17 cellular contexts compared by ENCODE assay signal in the genomic region with DNA sequence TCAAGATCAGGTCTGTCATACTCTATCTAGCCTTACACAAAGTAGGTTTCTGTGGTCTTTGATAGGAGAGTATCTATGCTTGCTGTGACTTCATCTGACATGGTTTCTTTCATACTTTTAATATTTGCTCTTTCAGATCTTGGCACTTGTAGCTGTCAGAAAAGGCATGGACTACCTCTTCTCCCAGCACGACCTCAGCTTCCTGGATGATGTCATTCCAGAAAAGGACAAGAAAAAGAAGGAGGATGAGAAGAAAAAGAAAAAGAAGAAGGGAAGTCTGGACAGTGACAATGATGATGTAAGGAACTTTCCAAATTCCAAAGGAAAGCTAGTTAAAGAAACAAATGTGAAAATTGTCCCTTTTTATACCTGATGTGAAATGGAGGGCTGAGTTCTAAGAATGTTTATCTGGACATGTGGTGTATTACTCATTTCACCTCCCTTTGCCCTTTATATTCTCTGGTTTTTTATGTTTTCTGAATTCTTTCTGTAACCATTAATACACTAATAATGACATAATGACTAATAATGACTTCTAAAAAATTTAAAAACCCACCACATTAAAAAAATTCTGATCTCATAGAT.
DNase-seq lines count a peak whose midpoint lies in the region; ATAC-seq, FAIRE-seq and TF ChIP-seq lines count a peak whose summit lies in the region.
"Had no signal": no experiment of that assay in that cellular context is flagged by ENCODE, and none has a peak within 500 bp of the region (broad histone marks: within the 10 kb centered on the region; RNA-seq: fewer than 3 reads in every experiment).

No MANE protein-coding gene starts in this region.

- TF ChIP-seq POLR2A in K562 (conservative IDR thresholded peaks at IDR 0.05) (no peak), HepG2 (IDR thresholded peaks at IDR 0.05; ENCODE audit: insufficient read depth in 1 of 2, low read depth in 2 of 2, low read length in 2 of 2) (no peak)

- H3K4me2 ChIP-seq in K562 (ENCODE audit: insufficient read depth, low read length): no peak overlapping the region
- no peak overlapping the region for H3K4me2 ChIP-seq in HepG2 (ENCODE audit: low read depth, low read length)

- H4K20me1 ChIP-seq in K562 (replicated peaks; ENCODE audit: control insufficient read depth, insufficient read depth, low read length) (no peaks in the 10 kb centered on the region), HepG2 (ENCODE audit: insufficient read depth, low read length) (no peaks in the 10 kb centered on the region)

- 0% methylated on average over 1 of the region's 1 CpG for WGBS in K562 (ENCODE audit: insufficient coverage, low coverage, missing lambda C conversion rate)
- WGBS in HepG2 (ENCODE audit: low lambda C conversion rate): 0% methylated on average over 1 of the region's 1 CpG

- no peak overlapping the region for H3K27ac ChIP-seq in K562 (ENCODE audit: extremely low read depth, low read depth, low read length)
- no peak overlapping the region for H3K27ac ChIP-seq in HepG2 (ENCODE audit: extremely low read length, insufficient read depth, low read length)
- no peak overlapping the region for H3K27ac ChIP-seq in effector memory CD4-positive, alpha-beta T cell (ENCODE audit: insufficient read depth, low read length, poor library complexity, severe bottlenecking)
- H3K27ac ChIP-seq: SJCRH30 had no signal

- TF ChIP-seq RAD21 in K562 (CRISPR knock-in tag; conservative IDR thresholded peaks at IDR 0.05 in 1 of 2, IDR thresholded peaks at IDR 0.05 in 1 of 2): no peak
- TF ChIP-seq RAD21 in HepG2 (CRISPR knock-in tag; IDR thresholded peaks at IDR 0.05): no peak

- TF ChIP-seq EP300 in K562 (IDR thresholded peaks at IDR 0.05; ENCODE audit: low read length) (no peak), HepG2 (IDR thresholded peaks at IDR 0.05; ENCODE audit: low read depth in 2 of 2, low read length in 2 of 2) (no peak), HepG2 (CRISPR knock-in tag; IDR thresholded peaks at IDR 0.05; ENCODE audit: borderline replicate concordance) (no peak)

- TF ChIP-seq CTCF in K562 (IDR thresholded peaks at IDR 0.05 in 2 of 3, conservative IDR thresholded peaks at IDR 0.05 in 1 of 3; ENCODE audit: insufficient read depth in 2 of 3, low read depth in 1 of 3, low read length in 3 of 3) (no peak), HepG2 (CRISPR knock-in tag; IDR thresholded peaks at IDR 0.05) (no peak)

- H3K79me2 ChIP-seq in K562 (ENCODE audit: control insufficient read depth, insufficient read depth, low read length) (no peaks in the 10 kb centered on the region), HepG2 (ENCODE audit: insufficient read depth, low read length) (no peaks in the 10 kb centered on the region)

- ATAC-seq in K562 (no peak), HepG2 (no peak)
- ATAC-seq: left ventricle myocardium superior; naive thymus-derived CD4-positive, alpha-beta T cell had no signal

- CTCF ChIA-PET in K562 (lab: Yijun Ruan, JAX; ENCODE audit: low intra/inter-chr PET ratio): no interaction called here
- CTCF ChIA-PET in HepG2 (lab: Yijun Ruan, JAX; ENCODE audit: low intra/inter-chr PET ratio, low total read pairs): no interaction called here

- H3K9me3 ChIP-seq in K562 (replicated peaks; ENCODE audit: control insufficient read depth, insufficient read depth, low read depth, low read length) (no peaks in the 10 kb centered on the region), HepG2 (ENCODE audit: low read length) (no peaks in the 10 kb centered on the region)
- no peaks in the 10 kb centered on the region for H3K9me3 ChIP-seq in effector memory CD4-positive, alpha-beta T cell (ENCODE audit: control insufficient read depth, low read length)
- H3K9me3 ChIP-seq: SJCRH30 had no signal

- BruUV-seq in K562 (replicated peaks; lab: Mats Ljungman, UMichigan) (no TSS peak), HepG2 (replicated peaks; lab: Mats Ljungman, UMichigan) (no TSS peak)

- H3K36me3 ChIP-seq in K562 (ENCODE audit: control insufficient read depth, insufficient read depth, low read length) (no peaks in the 10 kb centered on the region), HepG2 (replicated peaks in 1 of 2; ENCODE audit: control insufficient read depth in 1 of 2, insufficient read depth in 2 of 2, low read length in 2 of 2) (no peaks in the 10 kb centered on the region)
- H3K36me3 ChIP-seq in effector memory CD4-positive, alpha-beta T cell (ENCODE audit: control insufficient read depth, insufficient read depth, low read length): no peaks in the 10 kb centered on the region
- H3K36me3 ChIP-seq: SJCRH30 had no signal

- intact Hi-C loops in K562 (cut with micrococcal nuclease) (loop anchor here (10.0 kb wide), 1 partner anchor 375 kb away; no protein-coding TSS in a partner anchor), HepG2 (cut with micrococcal nuclease; ENCODE audit: unreplicated experiment) (loop anchor here (10.0 kb wide), 1 partner anchor 955 kb away; no protein-coding TSS in a partner anchor), head of caudate nucleus (cut with DNase I) (no loop called here)

- H3K9ac ChIP-seq in K562 (ENCODE audit: insufficient read depth in 1 of 2, low read depth in 2 of 2, low read length in 2 of 2) (no peak overlapping the region), HepG2 (ENCODE audit: insufficient read depth, low read depth, low read length) (no peak overlapping the region)

- H3K27me3 ChIP-seq in K562 (ENCODE audit: control insufficient read depth in 2 of 2, insufficient read depth in 2 of 2, low read length in 2 of 2): no peaks in the 10 kb centered on the region
- no peaks in the 10 kb centered on the region for H3K27me3 ChIP-seq in HepG2 (ENCODE audit: control insufficient read depth in 1 of 2, insufficient read depth in 2 of 2, low read length in 2 of 2)
- H3K27me3 ChIP-seq in effector memory CD4-positive, alpha-beta T cell (replicated peaks; ENCODE audit: control insufficient read depth, insufficient read depth, low read length, poor library complexity, severe bottlenecking): no peaks in the 10 kb centered on the region
- H3K27me3 ChIP-seq: SJCRH30 had no signal

- peak; percentile 5 for DNase-seq in AG08395 (ENCODE audit: low spot score)
- peak; percentile 40 for DNase-seq in HT-29 (ENCODE audit: low spot score)
- DNase-seq in K562 (ENCODE audit: extremely low read depth in 1 of 4, low spot score in 3 of 4): no peak
- no peak for DNase-seq in HepG2 (ENCODE audit: low spot score)
- no peak for DNase-seq in NCI-H128 (lab: John Stamatoyannopoulos, UW; ENCODE audit: unreplicated experiment)
- DNase-seq in effector memory CD4-positive, alpha-beta T cell: no peak
- no peak for DNase-seq in head of caudate nucleus
- DNase-seq in activated T-cell treated with anti-CD3 and anti-CD28 coated beads, Interleukin-2, amount 50 U/mL, for 1 hour: no peak
- DNase-seq: activated CD4-positive, alpha-beta T cell treated with anti-CD3 and anti-CD28 coated beads, Interleukin-2, amount 50 U/mL, for 1 hour; activated naive CD8-positive, alpha-beta T cell treated with anti-CD3 and anti-CD28 coated beads, Interleukin-2, amount 10 ng/mL, durations not matched to agents 7 days and 5 days; activated T-cell treated with anti-CD3 and anti-CD28 coated beads, Interleukin-2, amount 50 U/mL, for 24 hours; erythroblast; left ventricle myocardium superior; naive thymus-derived CD4-positive, alpha-beta T cell; NCI-H1092; SJCRH30 had no signal

- in situ Hi-C loops in K562 (cut with MboI) (no loop called here), HepG2 (cut with HindIII; ENCODE audit: extremely low pct_ligation_motif_present, low pct_unique_long_range_greater_than_20kb) (loop anchor here (10.0 kb wide), 1 partner anchor 375 kb away; no protein-coding TSS in a partner anchor)

- H2AFZ ChIP-seq in K562 (ENCODE audit: low read depth, low read length) (no peak overlapping the region), HepG2 (ENCODE audit: low read length) (no peak overlapping the region)

- H3K4me1 ChIP-seq in K562 (replicated peaks in 1 of 2; ENCODE audit: control insufficient read depth in 2 of 2, insufficient read depth in 2 of 2, low read length in 2 of 2) (no peaks in the 10 kb centered on the region), HepG2 (ENCODE audit: insufficient read depth, low read length) (no peaks in the 10 kb centered on the region)
- H3K4me1 ChIP-seq in effector memory CD4-positive, alpha-beta T cell (ENCODE audit: control insufficient read depth, insufficient read depth, low read length, poor library complexity, severe bottlenecking): no peaks in the 10 kb centered on the region
- H3K4me1 ChIP-seq: SJCRH30 had no signal

- H3K4me3 ChIP-seq in K562: no peak overlapping the region
- no peak overlapping the region for H3K4me3 ChIP-seq in HepG2 (replicated peaks in 1 of 3; ENCODE audit: insufficient read depth in 1 of 3, low read depth in 2 of 3, low read length in 3 of 3)
- no peak overlapping the region for H3K4me3 ChIP-seq in effector memory CD4-positive, alpha-beta T cell (ENCODE audit: insufficient read depth, low read depth, low read length, poor library complexity, severe bottlenecking)
- H3K4me3 ChIP-seq: SJCRH30 had no signal

- POLR2A ChIA-PET in K562 (lab: Yijun Ruan, JAX): interaction anchor here (0.6 kb wide), 1 partner anchor 330 kb away, joined by 3 read pairs; no protein-coding TSS in a partner anchor
- POLR2A ChIA-PET in HepG2 (lab: Yijun Ruan, JAX): no interaction called here

- H3K9me1 ChIP-seq in K562 (ENCODE audit: control insufficient read depth, insufficient read depth, low read length): no peaks in the 10 kb centered on the region

- FAIRE-seq in K562 (lab: Jason Lieb, UNC) (no peak), HepG2 (lab: Jason Lieb, UNC) (no peak)
- FAIRE-seq: colon had no signal

TF ChIP-seq in K562, 482 proteins besides CTCF, POLR2A, EP300 and RAD21 (continues in another document):
- TF ChIP-seq ZFPM2 (CRISPR knock-in tag; IDR thresholded peaks at IDR 0.05) (no peak), ATF1 (CRISPR knock-in tag; IDR thresholded peaks at IDR 0.05) (no peak), ATF1 (tag; IDR thresholded peaks at IDR 0.05) (no peak), FOSL1 (tag; conservative IDR thresholded peaks at IDR 0.05) (peak; percentile 39; the same call in 1 of the 2 replicates)

TF ChIP-seq in HepG2, 621 proteins besides CTCF, POLR2A, EP300 and RAD21 (continues in another document):
- TF ChIP-seq KDM6A (CRISPR knock-in tag; IDR thresholded peaks at IDR 0.05; ENCODE audit: low read depth): no peak
- TF ChIP-seq CREB1 (IDR thresholded peaks at IDR 0.05): peak; percentile 8; the same call in 1 of the 2 replicates
- TF ChIP-seq CREB1 (CRISPR knock-in tag; IDR thresholded peaks at IDR 0.05): no peak

Comparison
In these comparisons a context has a peak if more than half of its experiments do, and no peak if none do; other contexts are left out.
1. DNase-seq: peak in AG08395 (single experiment) and HT-29 (single experiment); none in K562 (0 of 4), HepG2 (single experiment), NCI-H128 (single experiment), effector memory CD4-positive, alpha-beta T cell (0 of 3), head of caudate nucleus (0 of 42) and activated T-cell treated with anti-CD3 and anti-CD28 coated beads, Interleukin-2, amount 50 U/mL, for 1 hour (single experiment).